8 cellular contexts compared by ENCODE assay signal in genomic region chr11:47979378-47980092, GRCh38. TPM values are rescaled to one million over a fixed set of nuclear protein-coding genes. Genes with fewer than 3 reads are reported as not detected.
DNase-seq lines count a peak whose midpoint lies in the region; ATAC-seq and TF ChIP-seq lines count a peak whose summit lies in the region.

No MANE protein-coding gene starts in this region.

- H3K4me3 ChIP-seq in muscle layer of duodenum (ENCODE audit: low read depth in 1 of 2, low read length in 2 of 2) (peak overlapping the region; percentile 21 to 49), BE2C (ENCODE audit: low read depth, low read length) (no peak overlapping the region)

- H3K9me3 ChIP-seq in muscle layer of duodenum (ENCODE audit: control insufficient read depth in 1 of 2, low read length in 2 of 2) (no peaks in the 10 kb centered on the region), BE2C (no peaks in the 10 kb centered on the region)

- H3K27ac Mint-ChIP-seq in effector memory CD8-positive, alpha-beta T cell, result peak overlapping the region; percentile 57 to 82

- peak; percentile 73 for DNase-seq in DMS79 (lab: John Stamatoyannopoulos, UW)
- DNase-seq in NCI-H2171 (lab: John Stamatoyannopoulos, UW), result peak; percentile 60
- no peak for DNase-seq in effector memory CD8-positive, alpha-beta T cell
- no peak for DNase-seq in BE2C
- no peak for DNase-seq in occipital lobe (lab: John Stamatoyannopoulos, UW)

- peaks cover 29 to 34% of the 10 kb centered on the region in 2 donors for H3K4me1 Mint-ChIP-seq in effector memory CD8-positive, alpha-beta T cell (ENCODE audit: low read depth in 2 of 2)

- no peak for TF ChIP-seq CTCF in BE2C (IDR thresholded peaks at IDR 0.05; ENCODE audit: low read depth, low read length)

- ATAC-seq in effector memory CD8-positive, alpha-beta T cell (replicated peaks), result no peak
- ATAC-seq in HG02885 (IDR thresholded peaks at IDR 0.05; ENCODE audit: poor library complexity, unreplicated experiment), result no peak
- no peak for ATAC-seq in GM21515 (IDR thresholded peaks at IDR 0.05; ENCODE audit: unreplicated experiment)

- H3K4me1 ChIP-seq in muscle layer of duodenum (ENCODE audit: control insufficient read depth in 1 of 2, insufficient read depth in 2 of 2, low read length in 2 of 2) (peaks cover 8 to 17% of the 10 kb centered on the region in 2 donors), BE2C (no peaks in the 10 kb centered on the region)

- no peak overlapping the region for H3K27ac ChIP-seq in muscle layer of duodenum (ENCODE audit: low read length)

- peak overlapping the region; percentile 66 to 71 for H3K4me3 Mint-ChIP-seq in effector memory CD8-positive, alpha-beta T cell

- no peaks in the 10 kb centered on the region for H3K27me3 Mint-ChIP-seq in effector memory CD8-positive, alpha-beta T cell

- peaks cover 10% of the 10 kb centered on the region for H3K36me3 Mint-ChIP-seq in effector memory CD8-positive, alpha-beta T cell (ENCODE audit: insufficient read depth)

- no peaks in the 10 kb centered on the region for H3K27me3 ChIP-seq in muscle layer of duodenum (ENCODE audit: low read depth, low read length)
- 0 out of 2 replicates have a peak, but pooled peaks cover 2% of the 10 kb centered on the region for H3K27me3 ChIP-seq in BE2C

- no peaks in the 10 kb centered on the region for H3K9me3 Mint-ChIP-seq in effector memory CD8-positive, alpha-beta T cell

- no peaks in the 10 kb centered on the region for H3K36me3 ChIP-seq in muscle layer of duodenum (ENCODE audit: control insufficient read depth in 1 of 2, insufficient read depth in 2 of 2, low read length in 2 of 2)
- H3K36me3 ChIP-seq in BE2C, result no peaks in the 10 kb centered on the region

RNA-seq across cellular contexts. Expression of gene PTPRJ, which starts 0.8 kb away (rescaled TPM):
- polyA plus RNA-seq in BE2C (2012; ENCODE audit: insufficient read depth, insufficient read length, low read depth), result 0.54 TPM
- total RNA-seq in occipital lobe, result 13.7 TPM

Comparison
In these comparisons a context has a peak if more than half of its experiments do, and no peak if none do; other contexts are left out.
1. DNase-seq: peak in DMS79 (single experiment) and NCI-H2171 (single experiment); none in effector memory CD8-positive, alpha-beta T cell (0 of 3), BE2C (single experiment) and occipital lobe (single experiment).